8 cellular contexts compared by ENCODE assay signal in the genomic region with DNA sequence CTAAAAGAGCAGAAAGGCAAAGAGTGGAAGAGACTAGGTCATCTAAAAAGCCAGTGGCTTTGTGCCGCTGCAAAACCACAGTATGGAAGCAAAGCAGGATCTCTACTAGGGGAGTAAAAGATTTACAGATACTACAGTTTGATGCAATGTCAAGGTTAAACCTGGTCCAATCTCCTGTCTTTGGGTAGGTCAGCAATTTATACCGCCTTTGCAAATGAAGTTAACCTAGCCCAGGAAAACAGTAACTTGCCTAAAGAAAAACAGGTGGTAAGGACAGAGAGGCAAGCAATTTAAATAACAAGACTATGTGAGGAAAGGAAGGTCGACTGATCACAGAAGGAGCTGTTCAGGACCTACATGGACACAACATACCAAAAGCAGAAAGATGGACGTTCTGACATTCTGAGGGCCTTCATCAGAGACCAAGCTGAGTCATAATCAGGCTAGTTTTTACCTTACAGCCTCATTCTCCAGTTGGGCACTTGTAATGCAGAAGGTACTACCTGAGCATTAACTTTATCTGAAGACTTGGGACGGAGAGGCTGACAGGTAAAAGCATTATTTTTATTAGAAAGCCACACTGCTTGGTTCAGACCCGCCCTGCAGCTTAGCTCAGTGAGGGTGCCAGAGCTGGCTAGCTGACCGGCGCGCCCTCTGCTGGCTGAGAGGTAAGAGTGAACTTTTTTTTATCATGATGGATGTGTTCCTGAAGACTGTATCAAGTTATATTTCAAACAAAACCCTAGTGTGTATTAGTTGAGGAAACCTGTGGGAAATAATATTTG. TPM values are rescaled to one million over a fixed set of nuclear protein-coding genes. Genes with fewer than 3 reads are reported as not detected.
DNase-seq lines count a peak whose midpoint lies in the region; ATAC-seq and TF ChIP-seq lines count a peak whose summit lies in the region.

No MANE protein-coding gene starts in this region.

- H3K36me3 ChIP-seq in HUES6 (ENCODE audit: control insufficient read depth, insufficient read depth, low read length) (no peaks in the 10 kb centered on the region), esophagus muscularis mucosa (no peaks in the 10 kb centered on the region)

- no peaks in the 10 kb centered on the region for H3K36me3 Mint-ChIP-seq in activated T-cell treated with anti-CD3 and anti-CD28 coated beads, Interleukin-2, amount 50 U/mL, for 24 hours (ENCODE audit: low read depth)
- H3K36me3 Mint-ChIP-seq in naive thymus-derived CD8-positive, alpha-beta T cell = no peaks in the 10 kb centered on the region
- H3K36me3 Mint-ChIP-seq in stimulated activated memory B cell treated with anti-CD40 and anti-IgM and Interleukin-4, amounts not matched to agents 10 μg/mL and 1 μg/mL and 100 μg/mL, for 72 hours = no peaks in the 10 kb centered on the region

- H3K9ac ChIP-seq in HUES6 (ENCODE audit: low read length) = peak overlapping the region; percentile 6

- POLR2A ChIA-PET in naive thymus-derived CD8-positive, alpha-beta T cell (lab: Charles Lee) = interaction anchor here (1.0 to 6.3 kb wide), 6 partner anchors 10 to 165 kb away, joined by 3 to 107 read pairs (median 13); a partner anchor contains a TSS

- TF ChIP-seq CTCF in esophagus muscularis mucosa (IDR thresholded peaks at IDR 0.05) = peak; percentile 88 to 92 (median 88)

- peak overlapping the region; percentile 7; the same call in 1 of the 2 replicates for H3K27ac ChIP-seq in HUES6 (ENCODE audit: low read depth, low read length)
- no peak overlapping the region for H3K27ac ChIP-seq in esophagus muscularis mucosa (replicated peaks in 1 of 4)

- DNase-seq in COR-L47 (lab: John Stamatoyannopoulos, UW) (peak; percentile 71), OCI-M1 (lab: John Stamatoyannopoulos, UW) (peak; percentile 89), esophagus muscularis mucosa (ENCODE audit: extremely low spot score) (no peak)
- DNase-seq in activated T-cell treated with anti-CD3 and anti-CD28 coated beads, Interleukin-2, amount 50 U/mL, for 24 hours = peak; percentile 85
- DNase-seq in naive thymus-derived CD8-positive, alpha-beta T cell = peak; percentile 57 to 87 (median 79)

- 21% methylated on average over 9 of the region's 9 CpGs for WGBS in esophagus muscularis mucosa

- ATAC-seq in GM21381 (IDR thresholded peaks at IDR 0.05; ENCODE audit: unreplicated experiment) = peak; percentile 77
- ATAC-seq in naive thymus-derived CD8-positive, alpha-beta T cell = peak; percentile 88
- peak; percentile 90 for ATAC-seq in stimulated activated memory B cell treated with anti-CD40 and anti-IgM and Interleukin-4, amounts not matched to agents 10 μg/mL and 1 μg/mL and 100 μg/mL, for 72 hours

- H3K4me1 Mint-ChIP-seq in activated T-cell treated with anti-CD3 and anti-CD28 coated beads, Interleukin-2, amount 50 U/mL, for 24 hours (ENCODE audit: low read depth) = peaks cover 45% of the 10 kb centered on the region
- H3K4me1 Mint-ChIP-seq in naive thymus-derived CD8-positive, alpha-beta T cell = peaks cover 9 to 23% (median 17%) of the 10 kb centered on the region in 4 donors
- peaks cover 18% of the 10 kb centered on the region for H3K4me1 Mint-ChIP-seq in stimulated activated memory B cell treated with anti-CD40 and anti-IgM and Interleukin-4, amounts not matched to agents 10 μg/mL and 1 μg/mL and 100 μg/mL, for 72 hours

- H3K27me3 Mint-ChIP-seq in activated T-cell treated with anti-CD3 and anti-CD28 coated beads, Interleukin-2, amount 50 U/mL, for 24 hours = no peaks in the 10 kb centered on the region
- peaks cover 0 to 2% (median 0%) of the 10 kb centered on the region in 5 donors for H3K27me3 Mint-ChIP-seq in naive thymus-derived CD8-positive, alpha-beta T cell
- no peaks in the 10 kb centered on the region for H3K27me3 Mint-ChIP-seq in stimulated activated memory B cell treated with anti-CD40 and anti-IgM and Interleukin-4, amounts not matched to agents 10 μg/mL and 1 μg/mL and 100 μg/mL, for 72 hours

- H3K4me3 ChIP-seq in HUES6 (ENCODE audit: low read depth, low read length) (peak overlapping the region; percentile 55), esophagus muscularis mucosa (peak overlapping the region; percentile 24 to 39 (median 30))

- TF ChIP-seq POLR2A in esophagus muscularis mucosa (IDR thresholded peaks at IDR 0.05; ENCODE audit: low read depth) = no peak

- no peaks in the 10 kb centered on the region for H3K27me3 ChIP-seq in HUES6 (ENCODE audit: control insufficient read depth, insufficient read depth, low read length)
- H3K27me3 ChIP-seq in esophagus muscularis mucosa = no peaks in the 10 kb centered on the region

- H3K9me3 ChIP-seq in HUES6 (ENCODE audit: control insufficient read depth, insufficient read depth, low read depth, low read length) = no peaks in the 10 kb centered on the region
- no peaks in the 10 kb centered on the region for H3K9me3 ChIP-seq in esophagus muscularis mucosa

- no peaks in the 10 kb centered on the region for H3K9me3 Mint-ChIP-seq in activated T-cell treated with anti-CD3 and anti-CD28 coated beads, Interleukin-2, amount 50 U/mL, for 24 hours
- H3K9me3 Mint-ChIP-seq in naive thymus-derived CD8-positive, alpha-beta T cell = no peaks in the 10 kb centered on the region
- H3K9me3 Mint-ChIP-seq in stimulated activated memory B cell treated with anti-CD40 and anti-IgM and Interleukin-4, amounts not matched to agents 10 μg/mL and 1 μg/mL and 100 μg/mL, for 72 hours = no peaks in the 10 kb centered on the region

- H3K4me1 ChIP-seq in HUES6 (ENCODE audit: control insufficient read depth, insufficient read depth, low read length) (peaks cover 19% of the 10 kb centered on the region), esophagus muscularis mucosa (peaks cover 15 to 27% (median 26%) of the 10 kb centered on the region in 4 donors)

- peak overlapping the region; percentile 71 for H3K27ac Mint-ChIP-seq in activated T-cell treated with anti-CD3 and anti-CD28 coated beads, Interleukin-2, amount 50 U/mL, for 24 hours
- H3K27ac Mint-ChIP-seq in naive thymus-derived CD8-positive, alpha-beta T cell = peak overlapping the region in 9 of 10 donors; percentile 23 to 83 (median 65)
- H3K27ac Mint-ChIP-seq in stimulated activated memory B cell treated with anti-CD40 and anti-IgM and Interleukin-4, amounts not matched to agents 10 μg/mL and 1 μg/mL and 100 μg/mL, for 72 hours = peak overlapping the region; percentile 66

- TF ChIP-seq EP300 in esophagus muscularis mucosa (IDR thresholded peaks at IDR 0.05) = no peak

- intact Hi-C loops in esophagus muscularis mucosa (cut with DNase I) = loop anchor here (1.0 to 2.0 kb wide), 2 partner anchors 108 to 169 kb away; no protein-coding TSS in a partner anchor

- H3K4me3 Mint-ChIP-seq in activated T-cell treated with anti-CD3 and anti-CD28 coated beads, Interleukin-2, amount 50 U/mL, for 24 hours = peak overlapping the region; percentile 73
- peak overlapping the region; percentile 69 to 88 (median 75) for H3K4me3 Mint-ChIP-seq in naive thymus-derived CD8-positive, alpha-beta T cell
- peak overlapping the region; percentile 72 for H3K4me3 Mint-ChIP-seq in stimulated activated memory B cell treated with anti-CD40 and anti-IgM and Interleukin-4, amounts not matched to agents 10 μg/mL and 1 μg/mL and 100 μg/mL, for 72 hours

RNA-seq across cellular contexts. Expression of a gene that starts 15.9 kb away (rescaled TPM):
- 1 to 10 TPM in 2 of 4 donors, under 1 TPM in 2; 0.40 to 3.7 (median 1.1) TPM for total RNA-seq in esophagus muscularis mucosa
- not detected for total RNA-seq in naive thymus-derived CD8-positive, alpha-beta T cell
- polyA plus RNA-seq in naive thymus-derived CD8-positive, alpha-beta T cell = not detected
